Comparison of ENCODE assay signal across 9 cellular contexts in the genomic region with DNA sequence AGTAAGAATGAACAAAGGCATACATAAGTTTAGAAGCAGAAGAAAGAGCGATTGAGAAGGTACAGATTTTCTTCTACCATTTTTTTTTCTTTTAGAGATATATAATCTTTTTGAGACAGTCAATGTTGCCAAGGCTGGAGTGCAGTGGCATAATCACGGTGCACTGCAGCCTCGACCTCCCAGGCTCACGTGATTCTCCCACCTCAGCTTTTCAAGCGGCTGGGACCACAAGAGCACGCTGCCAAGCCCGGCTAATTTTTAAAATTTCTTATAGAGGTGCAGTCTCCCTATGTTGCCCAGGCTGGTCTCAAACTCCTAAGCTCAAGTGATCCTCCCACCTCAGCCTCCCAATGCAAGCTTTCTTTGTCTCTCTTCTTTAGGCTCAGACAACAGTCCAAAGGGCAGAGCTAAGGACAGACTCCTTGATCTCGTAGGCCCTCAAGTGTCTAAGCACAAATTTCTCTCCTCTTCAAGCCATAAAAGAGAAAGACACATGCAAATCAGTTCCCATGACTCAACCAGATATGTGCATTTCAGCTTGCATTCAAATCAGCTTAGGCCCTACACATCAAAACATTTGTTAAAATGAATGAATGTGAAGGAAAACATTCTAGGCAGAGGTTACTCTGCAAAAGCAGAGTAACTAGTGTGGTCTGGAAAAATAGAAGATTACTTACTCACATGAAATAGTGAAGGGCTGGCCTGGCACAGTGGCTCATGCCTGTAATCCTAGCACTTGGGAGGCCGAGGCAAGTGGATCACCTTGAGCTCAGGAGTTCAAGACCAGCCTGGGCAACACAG. TPM values are rescaled to one million over a fixed set of nuclear protein-coding genes. Genes with fewer than 3 reads are reported as not detected.
A peak's percentile ranks its signal among the peaks of the same experiment; 100 is the strongest.
DNase-seq lines count a peak whose midpoint lies in the region; ATAC-seq and TF ChIP-seq lines count a peak whose summit lies in the region.
"Had no signal": no experiment of that assay in that cellular context is flagged by ENCODE, and none has a peak within 500 bp of the region (broad histone marks: within the 10 kb centered on the region; RNA-seq: fewer than 3 reads in every experiment).

No MANE protein-coding gene starts in this region.

- peaks cover 3% of the 10 kb centered on the region; the same call in 1 of the 2 replicates for H3K4me1 ChIP-seq in IMR-90 (ENCODE audit: control insufficient read depth, insufficient read depth, low read length)

- DNase-seq in EH (ENCODE audit: low read depth), result peak; percentile 60
- DNase-seq in IMR-90, result peak; percentile 70
- peak; percentile 52 to 67 for DNase-seq in foreskin fibroblast
- no peak for DNase-seq in NCI-H1048 (lab: John Stamatoyannopoulos, UW)
- DNase-seq in endothelial cell (ENCODE audit: low spot score), result no peak
- DNase-seq in NCI-H774 (lab: John Stamatoyannopoulos, UW), result no peak
- DNase-seq: activated CD4-positive, alpha-beta T cell treated with anti-CD3 and anti-CD28 coated beads for 4 hours had no signal

- H3K14ac ChIP-seq in IMR-90 (replicated peaks; ENCODE audit: low read depth, low read length), result no peak overlapping the region; the same call in 1 of the 2 replicates

- peaks cover 20% of the 10 kb centered on the region for H4K20me1 ChIP-seq in IMR-90 (ENCODE audit: insufficient read depth, low read length)

- POLR2A ChIA-PET in IMR-90 (lab: Charles Lee; ENCODE audit: unreplicated experiment), result no interaction called here

- no peaks in the 10 kb centered on the region for H3K36me3 ChIP-seq in IMR-90 (ENCODE audit: control insufficient read depth, insufficient read depth, low read length)

- H3K27me3 Mint-ChIP-seq in endothelial cell (ENCODE audit: unreplicated experiment), result peaks cover 2% of the 10 kb centered on the region

- H3K4me3 ChIP-seq in IMR-90 (ENCODE audit: insufficient read depth, low read depth, low read length), result no peak overlapping the region
- H3K4me3 ChIP-seq in foreskin fibroblast (ENCODE audit: low read depth in 1 of 2, low read length in 2 of 2), result no peak overlapping the region

- dilution Hi-C loops in IMR-90 (cut with HindIII; ENCODE audit: low sequenced_read_pairs, unreplicated experiment), result no loop called here

- TF ChIP-seq RAD21 in IMR-90 (IDR thresholded peaks at IDR 0.05; ENCODE audit: low read length), result no peak

- H3K36me3 Mint-ChIP-seq in endothelial cell (ENCODE audit: low read depth, unreplicated experiment), result peaks cover 7% of the 10 kb centered on the region

- no peak overlapping the region for H2BK20ac ChIP-seq in IMR-90 (ENCODE audit: low read depth, low read length)

- no peak overlapping the region for H2BK5ac ChIP-seq in IMR-90 (ENCODE audit: low read depth, low read length, poor library complexity, severe bottlenecking)

- H3K27ac ChIP-seq in IMR-90 (ENCODE audit: insufficient read depth, low read length), result no peak overlapping the region

- no peak overlapping the region for H3K4me3 Mint-ChIP-seq in endothelial cell (ENCODE audit: unreplicated experiment)

- H2BK15ac ChIP-seq in IMR-90 (ENCODE audit: low read depth, low read length), result no peak overlapping the region

- peaks cover under 1% of the 10 kb centered on the region; the same call in 1 of the 2 replicates for H3K9me1 ChIP-seq in IMR-90 (ENCODE audit: insufficient read depth, low read length)

- no peaks in the 10 kb centered on the region for H3K9me3 Mint-ChIP-seq in endothelial cell (ENCODE audit: unreplicated experiment)

- no peak overlapping the region for H4K8ac ChIP-seq in IMR-90 (ENCODE audit: low read depth in 2 of 2, low read length in 2 of 2)

- no peak overlapping the region for H2AK9ac ChIP-seq in IMR-90 (replicated peaks; ENCODE audit: low read depth, low read length, poor library complexity)

- TF ChIP-seq CTCF in IMR-90 (conservative IDR thresholded peaks at IDR 0.05; ENCODE audit: low read depth, low read length), result no peak
- TF ChIP-seq CTCF in foreskin fibroblast (IDR thresholded peaks at IDR 0.05; ENCODE audit: low read depth, low read length), result no peak
- no peak for TF ChIP-seq CTCF in endothelial cell (IDR thresholded peaks at IDR 0.05; ENCODE audit: unreplicated experiment)

- no peak overlapping the region for H3K9ac ChIP-seq in IMR-90 (ENCODE audit: low read depth, low read length)

- H3K56ac ChIP-seq in IMR-90 (ENCODE audit: extremely low read depth, insufficient read depth, low read length), result no peak overlapping the region

- H3K79me1 ChIP-seq in IMR-90 (ENCODE audit: low read depth in 1 of 2, low read length in 2 of 2), result peaks cover 37 to 39% of the 10 kb centered on the region in 2 experiments

- H4K5ac ChIP-seq in IMR-90 (ENCODE audit: low read depth, low read length), result no peak overlapping the region

- ATAC-seq in GM21367 (IDR thresholded peaks at IDR 0.05; ENCODE audit: unreplicated experiment) (peak; percentile 45), IMR-90 (ENCODE audit: low read depth) (peak; percentile 69), HG03039 (IDR thresholded peaks at IDR 0.05; ENCODE audit: unreplicated experiment) (no peak)

- BruUV-seq in IMR-90 (replicated peaks; lab: Mats Ljungman, UMichigan), result no TSS peak

- H3K4me1 Mint-ChIP-seq in endothelial cell (ENCODE audit: unreplicated experiment), result peaks cover 36% of the 10 kb centered on the region

- no peak overlapping the region for H3K4me2 ChIP-seq in IMR-90 (ENCODE audit: low read depth, low read length)

- WGBS in IMR-90 (ENCODE audit: extremely low coverage in 2 of 2, insufficient read length in 1 of 2), 2 experiments, result no CpG with 5 or more reads among the region's 9 CpGs

- intact Hi-C loops in IMR-90 (cut with micrococcal nuclease), result no loop called here

- H4K91ac ChIP-seq in IMR-90 (ENCODE audit: insufficient read depth, low read depth, low read length), result no peak overlapping the region

- H3K4ac ChIP-seq in IMR-90 (ENCODE audit: low read depth, low read length), result no peak overlapping the region

- H2BK120ac ChIP-seq in IMR-90 (ENCODE audit: low read depth, low read length), result no peak overlapping the region

- H3K23ac ChIP-seq in IMR-90 (ENCODE audit: low read depth, low read length), result no peak overlapping the region

- in situ Hi-C loops in IMR-90 (cut with MboI; ENCODE audit: low sequenced_read_pairs), result no loop called here

- H3K27ac Mint-ChIP-seq in endothelial cell (ENCODE audit: unreplicated experiment), result no peak overlapping the region

- CTCF ChIA-PET in IMR-90 (lab: Yijun Ruan, JAX), result interaction anchor here (0.6 kb wide), 1 partner anchor 28 kb away, joined by 4 read pairs; no protein-coding TSS in a partner anchor

- H2AK5ac ChIP-seq in IMR-90 (ENCODE audit: low read depth, low read length), result no peak overlapping the region

- H3K18ac ChIP-seq in IMR-90 (ENCODE audit: low read depth, low read length), result no peak overlapping the region

- H3K9me3 ChIP-seq in IMR-90 (ENCODE audit: control insufficient read depth, insufficient read depth, low read length), result no peaks in the 10 kb centered on the region

- H3K27me3 ChIP-seq in IMR-90 (ENCODE audit: control insufficient read depth, insufficient read depth, low read length), result no peaks in the 10 kb centered on the region

- H2AFZ ChIP-seq in IMR-90 (replicated peaks; ENCODE audit: low read length, poor library complexity), result no peak overlapping the region

- TF ChIP-seq POLR2A in IMR-90 (IDR thresholded peaks at IDR 0.05; ENCODE audit: low read depth, low read length), result no peak

TF ChIP-seq in IMR-90, 13 proteins besides CTCF, POLR2A, EP300 and RAD21:
- TF ChIP-seq BHLHE40 (IDR thresholded peaks at IDR 0.05; ENCODE audit: low read depth, low read length) (no peak), CEBPB (IDR thresholded peaks at IDR 0.05; ENCODE audit: low read depth, low read length) (no peak), CHD1 (IDR thresholded peaks at IDR 0.05; ENCODE audit: low read depth, low read length) (no peak), FOS (IDR thresholded peaks at IDR 0.05; ENCODE audit: low read depth, low read length) (no peak), MAZ (IDR thresholded peaks at IDR 0.05; ENCODE audit: borderline replicate concordance, low read depth, low read length) (no peak), SMC3 (IDR thresholded peaks at IDR 0.05; ENCODE audit: low read depth, low read length) (no peak), RFX5 (IDR thresholded peaks at IDR 0.05; ENCODE audit: low read depth, low read length) (no peak), MXI1 (IDR thresholded peaks at IDR 0.05; ENCODE audit: borderline replicate concordance, low read depth, low read length) (no peak), RCOR1 (IDR thresholded peaks at IDR 0.05; ENCODE audit: insufficient replicate concordance, low read length) (no peak), NFE2L2 (IDR thresholded peaks at IDR 0.05; ENCODE audit: low read depth, low read length) (no peak), USF2 (IDR thresholded peaks at IDR 0.05; ENCODE audit: low read depth, low read length) (no peak), MAFK (IDR thresholded peaks at IDR 0.05; ENCODE audit: low read depth, low read length) (no peak)
- TF ChIP-seq, protein P1, sequence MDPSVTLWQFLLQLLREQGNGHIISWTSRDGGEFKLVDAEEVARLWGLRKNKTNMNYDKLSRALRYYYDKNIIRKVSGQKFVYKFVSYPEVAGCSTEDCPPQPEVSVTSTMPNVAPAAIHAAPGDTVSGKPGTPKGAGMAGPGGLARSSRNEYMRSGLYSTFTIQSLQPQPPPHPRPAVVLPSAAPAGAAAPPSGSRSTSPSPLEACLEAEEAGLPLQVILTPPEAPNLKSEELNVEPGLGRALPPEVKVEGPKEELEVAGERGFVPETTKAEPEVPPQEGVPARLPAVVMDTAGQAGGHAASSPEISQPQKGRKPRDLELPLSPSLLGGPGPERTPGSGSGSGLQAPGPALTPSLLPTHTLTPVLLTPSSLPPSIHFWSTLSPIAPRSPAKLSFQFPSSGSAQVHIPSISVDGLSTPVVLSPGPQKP (IDR thresholded peaks at IDR 0.05; ENCODE audit: borderline replicate concordance, low read depth, low read length), result no peak
TF ChIP-seq in IMR-90: peak in this region for 0.

RNA-seq across cellular contexts. Expression of gene ITSN2, which starts 18.0 kb away (rescaled TPM):
- 17.2 and 23.3 TPM in 2 replicates for total RNA-seq in IMR-90 (2012; rRNA removed)
- polyA plus RNA-seq in IMR-90 (2012; rRNA removed), result 8.4 and 10.7 TPM in 2 replicates
- 3.6 and 3.9 TPM in 2 replicates for polyA plus RNA-seq in IMR-90 (2012; cell fraction: cytosol; rRNA removed)
- polyA plus RNA-seq in IMR-90 (2012; cell fraction: nucleus; rRNA removed; ENCODE audit: low replicate concordance), result 15.6 and 47.7 TPM in 2 replicates
- 73.3 TPM for total RNA-seq in endothelial cell (ENCODE audit: unreplicated experiment)

Comparison
In these comparisons a context has a peak if more than half of its experiments do, and no peak if none do; other contexts are left out.
1. DNase-seq: peak in EH (single experiment), IMR-90 (single experiment) and foreskin fibroblast (2 of 2); none in NCI-H1048 (single experiment), endothelial cell (single experiment) and NCI-H774 (single experiment).